Comparison of ENCODE assay signal across 22 cellular contexts in genomic region chr17:72520665-72521303, GRCh38.
DNase-seq lines count a peak whose midpoint lies in the region; ATAC-seq, FAIRE-seq and TF ChIP-seq lines count a peak whose summit lies in the region.
"Had no signal": no experiment of that assay in that cellular context is flagged by ENCODE, and none has a peak within 500 bp of the region (broad histone marks: within the 10 kb centered on the region; RNA-seq: fewer than 3 reads in every experiment).

No MANE protein-coding gene starts in this region.

- DNase-seq in GM18507 (ENCODE audit: extremely low spot score, insufficient read length, low read depth) (no peak), urothelium cell line (ENCODE audit: low spot score) (no peak), tibial artery (no peak)
- no peak for DNase-seq in activated CD8-positive, alpha-beta memory T cell treated with anti-CD3 and anti-CD28 coated beads for 24 hours
- DNase-seq: activated naive CD4-positive, alpha-beta T cell treated with Interleukin-2 at 50 U/mL for 16 hours; activated T-cell treated with anti-CD3 and anti-CD28 coated beads, Interleukin-2, amount 50 U/mL, for 1 hour; CD8-positive, alpha-beta memory T cell; DMS53; effector CD8-positive, alpha-beta T cell; esophagus squamous epithelium; left ventricle myocardium superior; NCI-H1417; NCI-H526; right cardiac atrium; SHP77 treated with DMSO at 0.1 percent for 48 hours; T-cell had no signal

- H2AFZ ChIP-seq in OCI-LY3 (ENCODE audit: low read depth, low read length): peak overlapping the region; percentile 93

- FAIRE-seq in GM18507 (lab: Jason Lieb, UNC) (peak; percentile 75), urothelium cell line (lab: Jason Lieb, UNC) (no peak)

- ATAC-seq in HG02642 (IDR thresholded peaks at IDR 0.05; ENCODE audit: poor library complexity, unreplicated experiment) (peak; percentile 40), HG02938 (IDR thresholded peaks at IDR 0.05; ENCODE audit: unreplicated experiment) (no peak)
- ATAC-seq: left ventricle myocardium superior; right cardiac atrium; stimulated activated effector memory CD8-positive, alpha-beta T cell treated with anti-CD3 and anti-CD28 coated beads, Interleukin-12 subunit alpha, Interleukin-12 subunit beta, amount 100 ng/mL, for 72 hours; T-cell had no signal

- H3K4me3 ChIP-seq in OCI-LY3 (ENCODE audit: low read length) (peak overlapping the region; percentile 29; the same call in 1 of the 2 replicates), mucosa of stomach (ENCODE audit: low read length) (no peak overlapping the region), tibial artery (no peak overlapping the region)
- H3K4me3 ChIP-seq: esophagus squamous epithelium, tibial nerve had no signal

- TF ChIP-seq CTCF in OCI-LY3 (IDR thresholded peaks at IDR 0.05; ENCODE audit: low read depth, low read length): no peak
- no peak for TF ChIP-seq CTCF in tibial artery (IDR thresholded peaks at IDR 0.05)

- H3K9ac ChIP-seq in OCI-LY3 (ENCODE audit: low read length) (no peak overlapping the region), mucosa of stomach (ENCODE audit: low read length) (peak overlapping the region; percentile 25)

- no peak overlapping the region for H3K27ac ChIP-seq in OCI-LY3 (ENCODE audit: low read length)
- H3K27ac ChIP-seq in tibial artery: no peak overlapping the region
- H3K27ac ChIP-seq: esophagus squamous epithelium, tibial nerve had no signal

- no peaks in the 10 kb centered on the region for H3K9me3 ChIP-seq in OCI-LY3 (ENCODE audit: insufficient read depth, low read length)
- H3K9me3 ChIP-seq in mucosa of stomach (ENCODE audit: control insufficient read depth, low read length): no peaks in the 10 kb centered on the region
- no peaks in the 10 kb centered on the region for H3K9me3 ChIP-seq in tibial artery
- H3K9me3 ChIP-seq: esophagus squamous epithelium, tibial nerve had no signal

- no peaks in the 10 kb centered on the region for H3K79me2 ChIP-seq in OCI-LY3 (ENCODE audit: low read length)

- intact Hi-C loops in tibial artery (cut with DNase I; ENCODE audit: low total_unique reads): no loop called here

- H3K4me1 ChIP-seq in OCI-LY3 (ENCODE audit: low read length) (peaks cover 6% of the 10 kb centered on the region), mucosa of stomach (ENCODE audit: control insufficient read depth, insufficient read depth, low read length) (peaks cover 51% of the 10 kb centered on the region), tibial artery (peaks cover 0 to 4% (median 0%) of the 10 kb centered on the region in 4 donors)

- H3K4me2 ChIP-seq in OCI-LY3 (ENCODE audit: low read length): peak overlapping the region; percentile 49

- 0 out of 2 replicates have a peak, but pooled peaks cover 3% of the 10 kb centered on the region for H3K27me3 ChIP-seq in OCI-LY3 (ENCODE audit: low read depth, low read length)
- H3K27me3 ChIP-seq in mucosa of stomach (ENCODE audit: control insufficient read depth, insufficient read depth, low read length): no peaks in the 10 kb centered on the region
- peaks cover 0 to 10% of the 10 kb centered on the region in 2 donors for H3K27me3 ChIP-seq in tibial artery
- H3K27me3 ChIP-seq: tibial nerve had no signal

- H3K36me3 ChIP-seq in OCI-LY3 (replicated peaks; ENCODE audit: low read depth, low read length): no peaks in the 10 kb centered on the region
- H3K36me3 ChIP-seq in mucosa of stomach (ENCODE audit: control insufficient read depth, insufficient read depth, low read length): no peaks in the 10 kb centered on the region
- no peaks in the 10 kb centered on the region for H3K36me3 ChIP-seq in tibial artery
- H3K36me3 ChIP-seq: esophagus squamous epithelium, tibial nerve had no signal

- H4K20me1 ChIP-seq in OCI-LY3 (ENCODE audit: insufficient read depth, low read length): no peaks in the 10 kb centered on the region
